ENCODE assay signal across 21 cellular contexts in the genomic region with DNA sequence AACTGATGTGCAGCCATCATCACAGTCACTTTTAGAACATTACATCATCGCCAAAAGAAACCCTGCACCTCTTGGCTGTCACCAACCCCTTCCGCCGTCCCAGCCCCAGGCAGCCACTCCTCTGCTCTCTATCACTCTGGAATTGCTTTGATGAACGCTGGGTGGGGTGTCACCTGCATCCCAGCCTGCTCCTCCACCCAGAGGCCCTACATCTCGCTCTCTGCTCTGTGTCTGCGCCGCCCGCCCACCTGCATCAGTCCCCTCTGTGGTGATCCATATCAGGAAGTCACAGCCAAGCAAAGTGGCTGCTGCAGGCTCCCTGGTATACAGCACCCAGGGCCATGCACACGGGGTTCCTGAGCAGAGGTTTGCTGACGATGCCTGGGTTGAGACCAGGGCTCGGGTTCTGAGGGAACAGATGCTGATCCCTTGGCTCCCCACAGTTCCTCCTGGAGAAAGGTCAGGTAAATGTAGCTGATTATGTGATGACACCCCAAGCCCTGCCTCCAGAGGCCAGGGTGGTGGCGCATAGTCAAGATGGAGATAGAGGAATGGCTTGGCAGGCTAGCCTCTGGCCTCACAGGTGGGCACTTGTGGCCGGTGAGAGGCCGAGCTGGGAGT. TPM values are rescaled to one million over a fixed set of nuclear protein-coding genes. Genes with fewer than 3 reads are reported as not detected.
A peak's percentile ranks its signal among the peaks of the same experiment; 100 is the strongest.
DNase-seq lines count a peak whose midpoint lies in the region; ATAC-seq and TF ChIP-seq lines count a peak whose summit lies in the region.
"Had no signal": no experiment of that assay in that cellular context is flagged by ENCODE, and none has a peak within 500 bp of the region (broad histone marks: within the 10 kb centered on the region; RNA-seq: fewer than 3 reads in every experiment).

No MANE protein-coding gene starts in this region.

- H3K4me3 ChIP-seq in aorta (ENCODE audit: low read length in 2 of 2): no peak overlapping the region
- H3K4me3 ChIP-seq: MG63 had no signal

- peaks cover 27% of the 10 kb centered on the region for H3K36me3 Mint-ChIP-seq in effector memory CD8-positive, alpha-beta T cell (ENCODE audit: insufficient read depth)
- H3K36me3 Mint-ChIP-seq in nephron (ENCODE audit: low read depth): peaks cover 51% of the 10 kb centered on the region

- H3K27ac Mint-ChIP-seq in stimulated activated naive CD8-positive, alpha-beta T cell treated with anti-CD3 and anti-CD28 coated beads, Interleukin-15, amount 100 ng/mL, for 72 hours: no peak overlapping the region
- H3K27ac Mint-ChIP-seq in effector memory CD8-positive, alpha-beta T cell: peak overlapping the region; percentile 54 to 88
- H3K27ac Mint-ChIP-seq in nephron: peak overlapping the region in 2 of 3 experiments; percentile 39 to 60
- H3K27ac Mint-ChIP-seq: memory B cell; stimulated activated memory B cell treated with anti-CD40 and anti-IgM and Interleukin-4, amounts not matched to agents 10 μg/mL and 1 μg/mL and 100 μg/mL, for 72 hours had no signal

- no peaks in the 10 kb centered on the region for H3K9me3 ChIP-seq in aorta (ENCODE audit: control insufficient read depth, low read length)
- H3K9me3 ChIP-seq: neutrophil had no signal

- no peaks in the 10 kb centered on the region for H3K4me1 ChIP-seq in aorta (ENCODE audit: control insufficient read depth in 1 of 2, insufficient read depth in 2 of 2, low read length in 2 of 2)

- H3K4me3 Mint-ChIP-seq in stimulated activated naive CD8-positive, alpha-beta T cell treated with anti-CD3 and anti-CD28 coated beads, Interleukin-15, amount 100 ng/mL, for 72 hours: no peak overlapping the region
- no peak overlapping the region for H3K4me3 Mint-ChIP-seq in effector memory CD8-positive, alpha-beta T cell
- H3K4me3 Mint-ChIP-seq in nephron: no peak overlapping the region
- H3K4me3 Mint-ChIP-seq: activated naive CD8-positive, alpha-beta T cell treated with anti-CD3 and anti-CD28 coated beads, Interleukin-2, amount 10 ng/mL, durations not matched to agents 7 days and 5 days; memory B cell; stimulated activated memory B cell treated with anti-CD40 and anti-IgM and Interleukin-4, amounts not matched to agents 10 μg/mL and 1 μg/mL and 100 μg/mL, for 72 hours had no signal

- peaks cover 61% of the 10 kb centered on the region for H3K4me1 Mint-ChIP-seq in stimulated activated naive CD8-positive, alpha-beta T cell treated with anti-CD3 and anti-CD28 coated beads, Interleukin-15, amount 100 ng/mL, for 72 hours
- H3K4me1 Mint-ChIP-seq in effector memory CD8-positive, alpha-beta T cell (ENCODE audit: low read depth in 2 of 2): peaks cover 53 to 70% of the 10 kb centered on the region in 2 donors
- H3K4me1 Mint-ChIP-seq in nephron: peaks cover 54% of the 10 kb centered on the region

- no peaks in the 10 kb centered on the region for H3K27me3 ChIP-seq in aorta (ENCODE audit: control insufficient read depth in 1 of 2, insufficient read depth in 2 of 2, low read length in 1 of 2)
- H3K27me3 ChIP-seq: MG63, neutrophil had no signal

- no peak for TF ChIP-seq CTCF in nephron (IDR thresholded peaks at IDR 0.05; ENCODE audit: unreplicated experiment in 3 of 3)

- 80% methylated on average over 14 of the region's 14 CpGs for WGBS in aorta, 2 donors

- H3K27me3 Mint-ChIP-seq in stimulated activated naive CD8-positive, alpha-beta T cell treated with anti-CD3 and anti-CD28 coated beads, Interleukin-15, amount 100 ng/mL, for 72 hours: no peaks in the 10 kb centered on the region
- H3K27me3 Mint-ChIP-seq in effector memory CD8-positive, alpha-beta T cell: no peaks in the 10 kb centered on the region
- no peaks in the 10 kb centered on the region for H3K27me3 Mint-ChIP-seq in nephron (ENCODE audit: low read depth)
- H3K27me3 Mint-ChIP-seq: activated naive CD8-positive, alpha-beta T cell treated with anti-CD3 and anti-CD28 coated beads, Interleukin-2, amount 10 ng/mL, durations not matched to agents 7 days and 5 days; memory B cell; stimulated activated memory B cell treated with anti-CD40 and anti-IgM and Interleukin-4, amounts not matched to agents 10 μg/mL and 1 μg/mL and 100 μg/mL, for 72 hours; T-cell had no signal

- DNase-seq in stimulated activated naive CD8-positive, alpha-beta T cell treated with anti-CD3 and anti-CD28 coated beads, Interleukin-15, amount 100 ng/mL, for 72 hours: no peak
- no peak for DNase-seq in stimulated activated naive CD8-positive, alpha-beta T cell treated with anti-CD3 and anti-CD28 coated beads, Interleukin-15, Interleukin-2, amounts not matched to agents 100 U/mL and 50 U/mL, for 24 hours
- no peak for DNase-seq in effector memory CD8-positive, alpha-beta T cell
- peak; percentile 33 to 47 for DNase-seq in aorta
- no peak for DNase-seq in GM19240 (ENCODE audit: insufficient read length, low spot score)
- no peak for DNase-seq in activated naive CD4-positive, alpha-beta T cell treated with anti-CD3 and anti-CD28 coated beads, Interleukin-2, amount 50 U/mL, for 16 hours
- DNase-seq in left lobe of liver (ENCODE audit: low spot score): no peak
- DNase-seq: activated CD4-positive, CD25-positive, alpha-beta regulatory T cell; activated naive CD8-positive, alpha-beta T cell treated with anti-CD3 and anti-CD28 coated beads, Interleukin-2, amount 10 ng/mL, durations not matched to agents 7 days and 5 days; central memory CD4-positive, alpha-beta T cell; foreskin melanocyte; GF-D8; NCI-H1930; NCI-H69; T-cell had no signal

- peak; percentile 31 for ATAC-seq in stimulated activated naive CD8-positive, alpha-beta T cell treated with anti-CD3 and anti-CD28 coated beads, Interleukin-15, amount 100 ng/mL, for 72 hours
- ATAC-seq in stimulated activated naive CD8-positive, alpha-beta T cell treated with anti-CD3 and anti-CD28 coated beads, Interleukin-15, Interleukin-2, amounts not matched to agents 100 U/mL and 50 U/mL, for 24 hours: no peak
- ATAC-seq in effector memory CD8-positive, alpha-beta T cell (replicated peaks): no peak
- ATAC-seq in aorta (ENCODE audit: low FRiP score): no peak
- ATAC-seq in left lobe of liver: no peak
- ATAC-seq: HCT116; stimulated activated memory B cell treated with anti-CD40 and anti-IgM and Interleukin-4, amounts not matched to agents 10 μg/mL and 1 μg/mL and 100 μg/mL, for 72 hours; T-cell had no signal

- H3K27ac ChIP-seq in aorta (ENCODE audit: low read depth in 1 of 2, low read length in 2 of 2): no peak overlapping the region
- H3K27ac ChIP-seq: neutrophil had no signal

- no peaks in the 10 kb centered on the region for H3K36me3 ChIP-seq in aorta (ENCODE audit: control insufficient read depth in 1 of 2, insufficient read depth in 2 of 2, low read length in 1 of 2)

- H3K9me3 Mint-ChIP-seq in stimulated activated naive CD8-positive, alpha-beta T cell treated with anti-CD3 and anti-CD28 coated beads, Interleukin-15, amount 100 ng/mL, for 72 hours: peaks cover 13 to 16% of the 10 kb centered on the region in 2 donors
- H3K9me3 Mint-ChIP-seq in effector memory CD8-positive, alpha-beta T cell: no peaks in the 10 kb centered on the region
- H3K9me3 Mint-ChIP-seq in nephron: peaks cover 8% of the 10 kb centered on the region

- intact Hi-C loops in aorta (cut with DNase I): no loop called here

RNA-seq across cellular contexts. Expression of a gene that starts 30.9 kb away (rescaled TPM):
- total RNA-seq in aorta: 100 to 1,000 TPM; 361 to 519 TPM
- polyA plus RNA-seq in aorta: 100 to 1,000 TPM in 1 of 2 donors, 10 to 100 TPM in 1; 97.8 to 241 TPM
- 93.3 TPM for total RNA-seq in left lobe of liver

Comparison
In these comparisons a context has a peak if more than half of its experiments do, and no peak if none do; other contexts are left out.
1. DNase-seq: peak in aorta (2 of 2); none in stimulated activated naive CD8-positive, alpha-beta T cell treated with anti-CD3 and anti-CD28 coated beads, Interleukin-15, amount 100 ng/mL, for 72 hours (0 of 2), stimulated activated naive CD8-positive, alpha-beta T cell treated with anti-CD3 and anti-CD28 coated beads, Interleukin-15, Interleukin-2, amounts not matched to agents 100 U/mL and 50 U/mL, for 24 hours (single experiment), effector memory CD8-positive, alpha-beta T cell (0 of 3), GM19240 (single experiment), activated naive CD4-positive, alpha-beta T cell treated with anti-CD3 and anti-CD28 coated beads, Interleukin-2, amount 50 U/mL, for 16 hours (single experiment) and left lobe of liver (single experiment).
2. H3K27ac Mint-ChIP-seq: peak in effector memory CD8-positive, alpha-beta T cell (2 of 2) and nephron (2 of 3); none in stimulated activated naive CD8-positive, alpha-beta T cell treated with anti-CD3 and anti-CD28 coated beads, Interleukin-15, amount 100 ng/mL, for 72 hours (0 of 2).